ENCODE assay signal across 15 cellular contexts in the genomic region with DNA sequence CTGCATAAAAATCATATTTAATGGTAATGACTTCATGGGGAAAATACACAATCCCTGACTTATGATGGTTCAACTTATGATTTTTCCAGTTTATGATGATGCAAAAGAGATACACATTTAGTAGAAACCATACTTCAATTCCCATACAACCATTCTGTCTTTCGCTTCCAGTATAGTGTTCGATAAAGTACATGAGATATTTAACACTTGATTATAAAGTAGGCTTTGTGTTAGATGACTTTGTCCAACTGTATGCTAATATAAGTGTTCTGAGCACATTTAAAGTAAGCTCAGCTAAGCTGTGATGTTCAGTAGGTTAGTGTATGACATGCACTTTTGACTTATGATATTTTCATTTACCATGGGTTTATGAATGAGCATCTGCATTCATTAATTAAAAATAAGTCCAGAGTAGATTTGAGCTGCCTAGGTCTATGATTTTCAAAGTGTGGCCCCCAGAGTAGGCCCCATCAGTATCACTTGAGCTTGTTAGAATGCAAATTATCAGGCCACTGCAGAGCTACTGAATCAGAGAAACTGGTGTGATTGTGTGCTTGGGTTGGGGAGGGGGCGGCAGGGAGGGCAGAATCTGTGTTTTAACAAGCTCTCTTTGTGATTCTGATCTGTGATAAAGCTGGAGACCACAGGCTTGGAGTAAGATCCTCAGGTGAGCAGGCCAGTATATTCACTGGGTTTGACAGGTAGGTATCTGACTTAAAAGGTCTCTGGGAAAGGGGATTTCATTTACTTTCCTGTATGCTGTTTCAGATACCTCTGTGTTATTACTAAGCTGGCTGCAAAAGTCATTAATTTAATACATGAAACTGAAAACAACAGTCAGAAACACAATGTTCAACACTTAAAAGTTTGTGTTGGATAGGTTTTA. TPM values are rescaled to one million over a fixed set of nuclear protein-coding genes. Genes with fewer than 3 reads are reported as not detected.
DNase-seq lines count a peak whose midpoint lies in the region; ATAC-seq and TF ChIP-seq lines count a peak whose summit lies in the region.
"Had no signal": no experiment of that assay in that cellular context is flagged by ENCODE, and none has a peak within 500 bp of the region (broad histone marks: within the 10 kb centered on the region; RNA-seq: fewer than 3 reads in every experiment).

No MANE protein-coding gene starts in this region.

- H2AK5ac ChIP-seq in neuronal stem cell (ENCODE audit: low read depth, low read length), result no peak overlapping the region

- H2BK12ac ChIP-seq in neuronal stem cell (ENCODE audit: low read length), result no peak overlapping the region

- no peak overlapping the region for H3K4me2 ChIP-seq in neuronal stem cell (ENCODE audit: insufficient read depth, low read length, poor library complexity, severe bottlenecking)

- no peak overlapping the region for H3K4ac ChIP-seq in neuronal stem cell (ENCODE audit: low read length)

- H3K14ac ChIP-seq in neuronal stem cell (ENCODE audit: low read length), result no peak overlapping the region

- H3K27ac ChIP-seq in neuronal stem cell (replicated peaks; ENCODE audit: low read length), result no peak overlapping the region
- H3K27ac ChIP-seq in lower lobe of right lung, result no peak overlapping the region
- no peak overlapping the region for H3K27ac ChIP-seq in RWPE1
- H3K27ac ChIP-seq: upper lobe of right lung had no signal

- POLR2A ChIA-PET in RWPE1 (lab: Yijun Ruan, JAX; ENCODE audit: low non-redundant PET), result no interaction called here

- H3K27ac Mint-ChIP-seq in naive B cell (peak overlapping the region; percentile 70 to 92 (median 76)), osteocyte (ENCODE audit: unreplicated experiment) (no peak overlapping the region)

- H3K9me3 Mint-ChIP-seq in naive B cell (peaks cover 0 to 3% (median 0%) of the 10 kb centered on the region in 7 donors), osteocyte (ENCODE audit: unreplicated experiment) (peaks cover 3% of the 10 kb centered on the region)

- CTCF ChIA-PET in RWPE1 (lab: Yijun Ruan, JAX), result no interaction called here

- H3K9ac ChIP-seq in neuronal stem cell (ENCODE audit: low read depth, low read length, poor library complexity), result no peak overlapping the region

- H2BK120ac ChIP-seq in neuronal stem cell (ENCODE audit: low read depth, low read length), result no peak overlapping the region

- H3K18ac ChIP-seq in neuronal stem cell (ENCODE audit: low read length), result no peak overlapping the region

- intact Hi-C loops in lower lobe of right lung (cut with DNase I), result no loop called here

- H3K36me3 ChIP-seq in neuronal stem cell (replicated peaks in 1 of 2; ENCODE audit: control insufficient read depth in 2 of 2, insufficient read depth in 2 of 2, low read length in 2 of 2) (no peaks in the 10 kb centered on the region), lower lobe of right lung (no peaks in the 10 kb centered on the region)
- H3K36me3 ChIP-seq: upper lobe of right lung had no signal

- H3K36me3 Mint-ChIP-seq in naive B cell, result peaks cover 14 to 20% of the 10 kb centered on the region in 2 donors
- peaks cover 16% of the 10 kb centered on the region for H3K36me3 Mint-ChIP-seq in osteocyte (ENCODE audit: unreplicated experiment)

- TF ChIP-seq CTCF in osteocyte (IDR thresholded peaks at IDR 0.05) (no peak), lower lobe of right lung (IDR thresholded peaks at IDR 0.05) (no peak), RWPE1 (conservative IDR thresholded peaks at IDR 0.05; ENCODE audit: low read depth) (no peak)

- no peak overlapping the region for H2BK15ac ChIP-seq in neuronal stem cell (ENCODE audit: low read length)

- no peak overlapping the region for H4K91ac ChIP-seq in neuronal stem cell (ENCODE audit: low read depth, low read length, poor library complexity)

- H2BK5ac ChIP-seq in neuronal stem cell (ENCODE audit: low read length), result no peak overlapping the region

- H3K4me1 ChIP-seq in neuronal stem cell (ENCODE audit: control insufficient read depth in 2 of 2, insufficient read depth in 1 of 2, low read depth in 1 of 2, low read length in 2 of 2) (no peaks in the 10 kb centered on the region), lower lobe of right lung (no peaks in the 10 kb centered on the region)
- H3K4me1 ChIP-seq: upper lobe of right lung had no signal

- H3K4me3 Mint-ChIP-seq in naive B cell, result peak overlapping the region in 7 of 8 donors; percentile 23 to 76 (median 61)
- no peak overlapping the region for H3K4me3 Mint-ChIP-seq in osteocyte (ENCODE audit: unreplicated experiment)

- ATAC-seq in GM18511 (IDR thresholded peaks at IDR 0.05; ENCODE audit: unreplicated experiment) (peak; percentile 72), GM21526 (IDR thresholded peaks at IDR 0.05; ENCODE audit: low FRiP score, unreplicated experiment) (peak; percentile 66), HG03175 (IDR thresholded peaks at IDR 0.05; ENCODE audit: unreplicated experiment) (peak; percentile 55), naive B cell (ENCODE audit: low read depth in 2 of 2) (peak in 1 of 2 donors; percentile 15), lower lobe of right lung (no peak)
- ATAC-seq: upper lobe of right lung had no signal

- H3K4me3 ChIP-seq in neuronal stem cell (ENCODE audit: low read length in 2 of 2) (no peak overlapping the region), lower lobe of right lung (no peak overlapping the region)
- H3K4me3 ChIP-seq: upper lobe of right lung had no signal

- H3K4me1 Mint-ChIP-seq in naive B cell (peaks cover 46 to 71% (median 63%) of the 10 kb centered on the region in 3 donors), osteocyte (ENCODE audit: unreplicated experiment) (peaks cover 6% of the 10 kb centered on the region)

- no peak overlapping the region for H2AFZ ChIP-seq in neuronal stem cell (ENCODE audit: low read length)

- H3K27me3 Mint-ChIP-seq in naive B cell, result no peaks in the 10 kb centered on the region
- H3K27me3 Mint-ChIP-seq in osteocyte (ENCODE audit: unreplicated experiment), result no peaks in the 10 kb centered on the region

- no peak overlapping the region for H3K23ac ChIP-seq in neuronal stem cell (ENCODE audit: low read depth, low read length, poor library complexity)

- no peak for DNase-seq in naive B cell
- DNase-seq in neuronal stem cell (ENCODE audit: low spot score), result no peak
- no peak for DNase-seq in osteocyte (ENCODE audit: extremely low spot score, unreplicated experiment)
- no peak for DNase-seq in lower lobe of right lung
- no peak for DNase-seq in RWPE1 (ENCODE audit: low spot score)
- DNase-seq: activated CD4-positive, alpha-beta T cell treated with anti-CD3 and anti-CD28 coated beads for 48 hours; activated effector memory CD4-positive, alpha-beta T cell treated with anti-CD3 and anti-CD28 coated beads, Interleukin-2, amount 50 U/mL, for 16 hours; C1 segment of cervical spinal cord; GOT3; NCI-H1436; NCI-H82; upper lobe of right lung had no signal

- peaks cover 1 to 6% of the 10 kb centered on the region in 2 donors for H3K9me3 ChIP-seq in neuronal stem cell (replicated peaks in 1 of 2; ENCODE audit: control insufficient read depth in 2 of 2, insufficient read depth in 1 of 2, low read depth in 1 of 2, low read length in 2 of 2)
- no peaks in the 10 kb centered on the region for H3K9me3 ChIP-seq in lower lobe of right lung
- H3K9me3 ChIP-seq: upper lobe of right lung had no signal

- H3K27me3 ChIP-seq in neuronal stem cell (ENCODE audit: control insufficient read depth in 3 of 3, insufficient read depth in 3 of 3, low read depth in 1 of 3, low read length in 3 of 3), result no peaks in the 10 kb centered on the region
- H3K27me3 ChIP-seq in lower lobe of right lung (ENCODE audit: low read depth), result no peaks in the 10 kb centered on the region
- H3K27me3 ChIP-seq: upper lobe of right lung had no signal

- no peak overlapping the region for H4K8ac ChIP-seq in neuronal stem cell (ENCODE audit: low read depth, low read length)

- WGBS in neuronal stem cell (ENCODE audit: extremely low coverage in 2 of 2, insufficient read length in 2 of 2, insufficient replicate concordance in 1 of 2), 2 donors, result no CpG with 5 or more reads among the region's 3 CpGs

- H3K79me1 ChIP-seq in neuronal stem cell (ENCODE audit: low read depth, low read length), result no peaks in the 10 kb centered on the region

RNA-seq across cellular contexts. Expression of gene ATP10D, which starts 8.4 kb away (rescaled TPM):
- 10 to 100 TPM; 21.5 to 70.9 (median 43.8) TPM for polyA plus RNA-seq in naive B cell (ENCODE audit: low read depth in 6 of 6)
- polyA plus RNA-seq in neuronal stem cell (2013, experiment 1 of 2), result 3.0 TPM
- polyA plus RNA-seq in neuronal stem cell (2013, experiment 2 of 2), result 4.0 TPM
- 36.2 and 41.6 TPM in 2 replicates for total RNA-seq in osteocyte
- total RNA-seq in lower lobe of right lung, result 25.2 TPM

RNA-seq across cellular contexts. Expression of gene COMMD8, which starts 30.0 kb away (rescaled TPM):
- 10 to 100 TPM; 49.5 to 90.7 (median 61.9) TPM for polyA plus RNA-seq in naive B cell (ENCODE audit: low read depth in 6 of 6)
- polyA plus RNA-seq in neuronal stem cell (2013, experiment 1 of 2), result 17.6 TPM
- 17.2 TPM for polyA plus RNA-seq in neuronal stem cell (2013, experiment 2 of 2)
- 14.7 and 15.4 TPM in 2 replicates for total RNA-seq in osteocyte
- 14.5 TPM for total RNA-seq in lower lobe of right lung

Comparison
In these comparisons a context has a peak if more than half of its experiments do, and no peak if none do; other contexts are left out.
1. ATAC-seq: peak in GM18511 (single experiment), GM21526 (single experiment) and HG03175 (single experiment); none in lower lobe of right lung (0 of 2).